Comparison of ENCODE assay signal across 9 cellular contexts in genomic region chr11:66276619-66277018, GRCh38. TPM values are rescaled to one million over a fixed set of nuclear protein-coding genes. Genes with fewer than 3 reads are reported as not detected.
DNase-seq lines count a peak whose midpoint lies in the region; ATAC-seq, FAIRE-seq and TF ChIP-seq lines count a peak whose summit lies in the region.
"Not testable (repeated sequence)": the region's sequence is repeated elsewhere in the genome, so short reads cannot be mapped to it uniquely, and the experiment has no call there.
"Had no signal": no experiment of that assay in that cellular context is flagged by ENCODE, and none has a peak within 500 bp of the region (broad histone marks: within the 10 kb centered on the region; RNA-seq: fewer than 3 reads in every experiment).

No MANE protein-coding gene starts in this region.

- 0 out of 22 replicates have a peak overlapping the region, but pooled peaks of 1 of the 11 experiments have one; percentile 24 for H3K9ac ChIP-seq in BLaER1 treated with 17β-estradiol and CSF1 and Interleukin-3, amounts not matched to agents 10 nM and 100 nM
- H3K9ac ChIP-seq in H1 (replicated peaks in 1 of 4; ENCODE audit: extremely low read depth in 1 of 4, low read depth in 3 of 4, low read length in 3 of 4), result not testable (repeated sequence)

- H3K4ac ChIP-seq in H1 (replicated peaks; ENCODE audit: insufficient read length, low read depth, low read length), result not testable (repeated sequence)

- not testable (repeated sequence) for TF ChIP-seq CTCF in RWPE1 (conservative IDR thresholded peaks at IDR 0.05; ENCODE audit: low read depth); H1 (IDR thresholded peaks at IDR 0.05; ENCODE audit: control extremely low read depth in 1 of 3, insufficient read depth in 1 of 3, low read depth in 1 of 3, low read length in 3 of 3)

- H3K27ac Mint-ChIP-seq in activated naive CD8-positive, alpha-beta T cell treated with anti-CD3 and anti-CD28 coated beads, Interleukin-2, amount 10 ng/mL, durations not matched to agents 7 days and 5 days, result peak overlapping the region; percentile 2
- H3K27ac Mint-ChIP-seq in naive thymus-derived CD8-positive, alpha-beta T cell, result peak overlapping the region in 6 of 10 donors; percentile 9 to 86 (median 61)
- not testable (repeated sequence) for H3K27ac Mint-ChIP-seq in stimulated activated naive CD8-positive, alpha-beta T cell treated with anti-CD3 and anti-CD28 coated beads, Interleukin-15, amount 100 ng/mL, for 72 hours

- H3K4me1 ChIP-seq in BLaER1 treated with 17β-estradiol and CSF1 and Interleukin-3, amounts not matched to agents 10 nM and 100 nM, result peaks cover 15 to 57% (median 50%) of the 10 kb centered on the region in 10 experiments
- H3K4me1 ChIP-seq in H1 (replicated peaks in 1 of 4; ENCODE audit: control insufficient read depth in 3 of 4, insufficient read depth in 4 of 4, low read length in 3 of 4), result peaks cover 0 to 12% (median 4%) of the 10 kb centered on the region in 4 experiments; a peak in 5 of 7 replicates

- not testable (repeated sequence) for H4K5ac ChIP-seq in H1 (ENCODE audit: insufficient read length, low read depth, low read length)

- peaks cover 24% of the 10 kb centered on the region for H3K36me3 Mint-ChIP-seq in activated naive CD8-positive, alpha-beta T cell treated with anti-CD3 and anti-CD28 coated beads, Interleukin-2, amount 10 ng/mL, durations not matched to agents 7 days and 5 days
- H3K36me3 Mint-ChIP-seq in naive thymus-derived CD8-positive, alpha-beta T cell, result peaks cover 2 to 48% (median 3%) of the 10 kb centered on the region in 3 donors

- H3K27me3 ChIP-seq in BLaER1 treated with 17β-estradiol and CSF1 and Interleukin-3, amounts not matched to agents 10 nM and 100 nM, result peaks cover 0 to 20% (median 11%) of the 10 kb centered on the region in 11 experiments; a peak in 13 of 22 replicates
- H3K27me3 ChIP-seq in H1 (replicated peaks in 1 of 4; ENCODE audit: control insufficient read depth in 3 of 4, extremely low read depth in 1 of 4, insufficient read depth in 3 of 4, low read length in 3 of 4), result not testable (repeated sequence)

- POLR2A ChIA-PET in RWPE1 (lab: Yijun Ruan, JAX; ENCODE audit: low non-redundant PET), result not testable (repeated sequence)
- POLR2A ChIA-PET in activated naive CD8-positive, alpha-beta T cell treated with anti-CD3 and anti-CD28 coated beads, Interleukin-2, amount 10 ng/mL, durations not matched to agents 7 days and 5 days (lab: Charles Lee), result interaction anchor here (0.8 to 1.3 kb wide), 3 partner anchors 9 to 36 kb away, joined by 3 to 12 read pairs (median 5); partner anchors contain the start of genes RAB1B and YIF1A
- POLR2A ChIA-PET in H1 (lab: Charles Lee; ENCODE audit: partially characterized antibody), result interaction anchor here (0.9 to 7.9 kb wide), 7 partner anchors 8 to 36 kb away, joined by 3 to 125 read pairs (median 6); partner anchors contain the start of genes RAB1B and YIF1A
- POLR2A ChIA-PET in naive thymus-derived CD8-positive, alpha-beta T cell (lab: Charles Lee), result interaction anchor here (1.5 to 11.2 kb wide), 2 partner anchors 9 to 12 kb away, joined by 5 to 102 read pairs; partner anchors contain the start of genes RAB1B and YIF1A

- not testable (repeated sequence) for H3K27ac ChIP-seq in BLaER1 treated with 17β-estradiol and CSF1 and Interleukin-3, amounts not matched to agents 10 nM and 100 nM; H1 (ENCODE audit: low read depth, low read length)
- H3K27ac ChIP-seq in RWPE1, result peak overlapping the region; percentile 77

- not testable (repeated sequence) for H3K14ac ChIP-seq in H1 (ENCODE audit: insufficient read length)

- H3K4me1 Mint-ChIP-seq in activated naive CD8-positive, alpha-beta T cell treated with anti-CD3 and anti-CD28 coated beads, Interleukin-2, amount 10 ng/mL, durations not matched to agents 7 days and 5 days, result peaks cover 28% of the 10 kb centered on the region
- peaks cover 14 to 50% (median 42%) of the 10 kb centered on the region in 4 donors for H3K4me1 Mint-ChIP-seq in naive thymus-derived CD8-positive, alpha-beta T cell
- peaks cover 43% of the 10 kb centered on the region for H3K4me1 Mint-ChIP-seq in stimulated activated naive CD8-positive, alpha-beta T cell treated with anti-CD3 and anti-CD28 coated beads, Interleukin-15, amount 100 ng/mL, for 72 hours

- not testable (repeated sequence) for H2AK5ac ChIP-seq in H1 (ENCODE audit: low read depth, low read length)

- H3K23me2 ChIP-seq in H1 (ENCODE audit: low read depth, low read length), result not testable (repeated sequence)

- not testable (repeated sequence) for H3K79me2 ChIP-seq in H1 (ENCODE audit: control insufficient read depth in 1 of 2, insufficient read depth in 2 of 2, low read length in 2 of 2)

- FAIRE-seq in H1 (lab: Jason Lieb, UNC), result not testable (repeated sequence)

- H2BK20ac ChIP-seq in H1 (ENCODE audit: low read length), result not testable (repeated sequence)

- H2BK120ac ChIP-seq in H1 (replicated peaks; ENCODE audit: low read depth, low read length), result not testable (repeated sequence)

- H4K20me1 ChIP-seq in BLaER1 treated with 17β-estradiol and CSF1 and Interleukin-3, amounts not matched to agents 10 nM and 100 nM, result peaks cover 65 to 98% (median 90%) of the 10 kb centered on the region in 11 experiments
- peaks cover 1 to 15% of the 10 kb centered on the region in 2 experiments for H4K20me1 ChIP-seq in H1 (replicated peaks in 1 of 2; ENCODE audit: control insufficient read depth in 1 of 2, insufficient read depth in 2 of 2, low read length in 2 of 2)

- not testable (repeated sequence) for H3K56ac ChIP-seq in H1 (replicated peaks; ENCODE audit: insufficient read length, low read depth, low read length)

- H2BK12ac ChIP-seq in H1 (ENCODE audit: low read depth, low read length), result not testable (repeated sequence)

- WGBS in H1 (ENCODE audit: extremely low coverage in 1 of 2, insufficient coverage in 1 of 2, insufficient read length in 1 of 2, insufficient replicate concordance in 2 of 2, low coverage in 1 of 2, low lambda C conversion rate in 2 of 2, missing lambda C conversion rate in 1 of 2), 2 experiments, result 92% methylated on average over 13 of the region's 13 CpGs; no CpG with 5 or more reads in 1 of the 2 experiments

- CTCF ChIA-PET in RWPE1 (lab: Yijun Ruan, JAX) (interaction anchor here (0.8 kb wide), 1 partner anchor 35 kb away, joined by 3 read pairs; no protein-coding TSS in a partner anchor), H1 (lab: Charles Lee; ENCODE audit: partially characterized antibody) (interaction anchor here (1.0 to 1.4 kb wide), 4 partner anchors 8 to 41 kb away, joined by 3 to 6 read pairs (median 4); partner anchors contain the start of genes CD248 and RAB1B)

- H3K4me3 Mint-ChIP-seq in activated naive CD8-positive, alpha-beta T cell treated with anti-CD3 and anti-CD28 coated beads, Interleukin-2, amount 10 ng/mL, durations not matched to agents 7 days and 5 days; stimulated activated naive CD8-positive, alpha-beta T cell treated with anti-CD3 and anti-CD28 coated beads, Interleukin-15, amount 100 ng/mL, for 72 hours: not testable (repeated sequence)
- peak overlapping the region in 3 of 10 donors; percentile 30 to 42 (median 32) for H3K4me3 Mint-ChIP-seq in naive thymus-derived CD8-positive, alpha-beta T cell

- not testable (repeated sequence) for DNase-seq in RWPE1 (ENCODE audit: low spot score); activated naive CD8-positive, alpha-beta T cell treated with anti-CD3 and anti-CD28 coated beads, Interleukin-2, amount 10 ng/mL, durations not matched to agents 7 days and 5 days; H1 (ENCODE audit: low read depth in 1 of 2, low spot score in 2 of 2); naive thymus-derived CD8-positive, alpha-beta T cell; stimulated activated naive CD8-positive, alpha-beta T cell treated with anti-CD3 and anti-CD28 coated beads, Interleukin-15, amount 100 ng/mL, for 72 hours

- not testable (repeated sequence) for H3K23ac ChIP-seq in H1 (ENCODE audit: insufficient read length)

- H3K4me2 ChIP-seq in BLaER1 treated with 17β-estradiol and CSF1 and Interleukin-3, amounts not matched to agents 10 nM and 100 nM, result peak overlapping the region; percentile 12 to 99 (median 97); a peak in 19 of 22 replicates
- not testable (repeated sequence) for H3K4me2 ChIP-seq in H1 (ENCODE audit: insufficient read depth in 1 of 2, low read depth in 2 of 2, low read length in 2 of 2)

- not testable (repeated sequence) for H2BK5ac ChIP-seq in H1 (ENCODE audit: low read depth, low read length)

- H2BK15ac ChIP-seq in H1 (ENCODE audit: low read length), result not testable (repeated sequence)

- not testable (repeated sequence) for H3K4me3 ChIP-seq in BLaER1 treated with 17β-estradiol and CSF1 and Interleukin-3, amounts not matched to agents 10 nM and 100 nM; H1 (ENCODE audit: extremely low read depth in 1 of 4, insufficient read depth in 2 of 4, low read depth in 3 of 4, low read length in 4 of 4)

- not testable (repeated sequence) for H2AFZ ChIP-seq in H1 (ENCODE audit: low read length)

- not testable (repeated sequence) for TF ChIP-seq RAD21 in H1 (IDR thresholded peaks at IDR 0.05 in 1 of 2, conservative IDR thresholded peaks at IDR 0.05 in 1 of 2; ENCODE audit: low read depth in 2 of 2, low read length in 2 of 2)

- not testable (repeated sequence) for H3K18ac ChIP-seq in H1 (ENCODE audit: extremely low read depth, low read length)

- H3K9me3 ChIP-seq in BLaER1 treated with 17β-estradiol and CSF1 and Interleukin-3, amounts not matched to agents 10 nM and 100 nM (replicated peaks in 1 of 11); H1 (ENCODE audit: insufficient read depth in 2 of 2, low read depth in 1 of 2, low read length in 1 of 2): not testable (repeated sequence)

- ATAC-seq in activated naive CD8-positive, alpha-beta T cell treated with anti-CD3 and anti-CD28 coated beads, Interleukin-2, amount 10 ng/mL, durations not matched to agents 7 days and 5 days (ENCODE audit: low read depth); naive thymus-derived CD8-positive, alpha-beta T cell: not testable (repeated sequence)
- ATAC-seq in stimulated activated naive CD8-positive, alpha-beta T cell treated with anti-CD3 and anti-CD28 coated beads, Interleukin-15, amount 100 ng/mL, for 72 hours, result peak; percentile 5

- TF ChIP-seq EP300 in H1 (IDR thresholded peaks at IDR 0.05; ENCODE audit: borderline replicate concordance in 1 of 2, low read depth in 2 of 2, low read length in 2 of 2), result not testable (repeated sequence)

- TF ChIP-seq POLR2A in H1 (IDR thresholded peaks at IDR 0.05; ENCODE audit: control extremely low read depth in 1 of 2, low read depth in 2 of 2, low read length in 2 of 2), result not testable (repeated sequence)

- not testable (repeated sequence) for H3K9me3 Mint-ChIP-seq in activated naive CD8-positive, alpha-beta T cell treated with anti-CD3 and anti-CD28 coated beads, Interleukin-2, amount 10 ng/mL, durations not matched to agents 7 days and 5 days; naive thymus-derived CD8-positive, alpha-beta T cell; stimulated activated naive CD8-positive, alpha-beta T cell treated with anti-CD3 and anti-CD28 coated beads, Interleukin-15, amount 100 ng/mL, for 72 hours

- H4K8ac ChIP-seq in H1 (ENCODE audit: extremely low read depth, insufficient read depth, low read length), result peak overlapping the region; percentile 35; the same call in 1 of the 2 replicates

- H3K27me3 Mint-ChIP-seq in activated naive CD8-positive, alpha-beta T cell treated with anti-CD3 and anti-CD28 coated beads, Interleukin-2, amount 10 ng/mL, durations not matched to agents 7 days and 5 days, result peaks cover 14% of the 10 kb centered on the region
- H3K27me3 Mint-ChIP-seq in naive thymus-derived CD8-positive, alpha-beta T cell, result not testable (repeated sequence)
- peaks cover 21% of the 10 kb centered on the region for H3K27me3 Mint-ChIP-seq in stimulated activated naive CD8-positive, alpha-beta T cell treated with anti-CD3 and anti-CD28 coated beads, Interleukin-15, amount 100 ng/mL, for 72 hours

- not testable (repeated sequence) for H4K91ac ChIP-seq in H1 (replicated peaks; ENCODE audit: insufficient read length, low read length)

- not testable (repeated sequence) for H3K79me1 ChIP-seq in H1 (ENCODE audit: low read depth, low read length)

- H3K36me3 ChIP-seq in BLaER1 treated with 17β-estradiol and CSF1 and Interleukin-3, amounts not matched to agents 10 nM and 100 nM, result peaks cover 47 to 49% (median 48%) of the 10 kb centered on the region in 11 experiments
- peaks cover 4 to 32% (median 15%) of the 10 kb centered on the region in 4 experiments for H3K36me3 ChIP-seq in H1 (ENCODE audit: control insufficient read depth in 2 of 4, insufficient read depth in 4 of 4, low read length in 3 of 4)

RNA-seq across cellular contexts. Expression of gene CNIH2, which starts 1.4 kb away (rescaled TPM):
- 1 to 10 TPM; 2.1 to 2.7 TPM for total RNA-seq in activated naive CD8-positive, alpha-beta T cell treated with anti-CD3 and anti-CD28 coated beads, Interleukin-2, amount 10 ng/mL, durations not matched to agents 7 days and 5 days
- 15.8 and 17.0 TPM in 2 replicates for total RNA-seq in H1 (2021; fragmentation: NEBNext Ultra II Directional; extraction: Animal tissue kit (Norgen Biotek cat#: 25700))
- 11.6 and 12.5 TPM in 2 replicates for polyA plus RNA-seq in H1 (2011; rRNA removed)
- polyA plus RNA-seq in H1 (2011; cell fraction: cytosol; rRNA removed), result 5.5 TPM
- 13.1 TPM for polyA plus RNA-seq in H1 (2011; cell fraction: nucleus; rRNA removed)
- polyA plus RNA-seq in H1 (2012, experiment 1 of 2), result 11.7 to 18.1 TPM (median 16.2 TPM) in 4 replicates
- 12.4 TPM for polyA plus RNA-seq in H1 (2012, experiment 2 of 2)
- polyA plus RNA-seq in H1 (2013, experiment 1 of 2), result 12.7 TPM
- 13.4 TPM for polyA plus RNA-seq in H1 (2013, experiment 2 of 2)
- polyA minus RNA-seq in H1 (2011; rRNA and poly(A)+ RNA removed), result 8.5 and 9.1 TPM in 2 replicates
- polyA minus RNA-seq in H1 (2011; cell fraction: cytosol; rRNA and poly(A)+ RNA removed), result 11.6 TPM
- 5.0 TPM for polyA minus RNA-seq in H1 (2011; cell fraction: nucleus; rRNA and poly(A)+ RNA removed)
- total RNA-seq in naive thymus-derived CD8-positive, alpha-beta T cell, result 1 to 10 TPM; 1.1 to 2.8 TPM
- not detected for polyA plus RNA-seq in naive thymus-derived CD8-positive, alpha-beta T cell

RNA-seq across cellular contexts. Expression of gene RAB1B, which starts 8.2 kb away (rescaled TPM):
- 100 to 1,000 TPM; 136 to 145 TPM for total RNA-seq in activated naive CD8-positive, alpha-beta T cell treated with anti-CD3 and anti-CD28 coated beads, Interleukin-2, amount 10 ng/mL, durations not matched to agents 7 days and 5 days
- 100 and 106 TPM in 2 replicates for total RNA-seq in H1 (2021; fragmentation: NEBNext Ultra II Directional; extraction: Animal tissue kit (Norgen Biotek cat#: 25700))
- polyA plus RNA-seq in H1 (2011; rRNA removed), result 217 and 306 TPM in 2 replicates
- polyA plus RNA-seq in H1 (2011; cell fraction: cytosol; rRNA removed), result 154 TPM
- polyA plus RNA-seq in H1 (2011; cell fraction: nucleus; rRNA removed), result 150 TPM
- polyA plus RNA-seq in H1 (2012, experiment 1 of 2), result 83.5 to 116 TPM (median 115 TPM) in 4 replicates
- polyA plus RNA-seq in H1 (2012, experiment 2 of 2), result 130 TPM
- polyA plus RNA-seq in H1 (2013, experiment 1 of 2), result 89.8 TPM
- 91.6 TPM for polyA plus RNA-seq in H1 (2013, experiment 2 of 2)
- polyA minus RNA-seq in H1 (2011; rRNA and poly(A)+ RNA removed), result 110 and 111 TPM in 2 replicates
- 81.3 TPM for polyA minus RNA-seq in H1 (2011; cell fraction: cytosol; rRNA and poly(A)+ RNA removed)
- 39.8 TPM for polyA minus RNA-seq in H1 (2011; cell fraction: nucleus; rRNA and poly(A)+ RNA removed)
- 10 to 100 TPM; 68.4 to 69.2 TPM for total RNA-seq in naive thymus-derived CD8-positive, alpha-beta T cell
- polyA plus RNA-seq in naive thymus-derived CD8-positive, alpha-beta T cell, result 10 to 100 TPM; 13.1 to 16.1 (median 14.0) TPM

RNA-seq across cellular contexts. Expression of gene YIF1A, which starts 12.3 kb away (rescaled TPM):
- 10 to 100 TPM; 44.5 to 45.5 TPM for total RNA-seq in activated naive CD8-positive, alpha-beta T cell treated with anti-CD3 and anti-CD28 coated beads, Interleukin-2, amount 10 ng/mL, durations not matched to agents 7 days and 5 days
- total RNA-seq in H1 (2021; fragmentation: NEBNext Ultra II Directional; extraction: Animal tissue kit (Norgen Biotek cat#: 25700)), result 70.1 and 75.9 TPM in 2 replicates
- 178 and 248 TPM in 2 replicates for polyA plus RNA-seq in H1 (2011; rRNA removed)
- polyA plus RNA-seq in H1 (2011; cell fraction: cytosol; rRNA removed), result 106 TPM
- 184 TPM for polyA plus RNA-seq in H1 (2011; cell fraction: nucleus; rRNA removed)
- polyA plus RNA-seq in H1 (2012, experiment 1 of 2), result 50.7 to 118 TPM (median 101 TPM) in 4 replicates
- polyA plus RNA-seq in H1 (2012, experiment 2 of 2), result 274 TPM
- polyA plus RNA-seq in H1 (2013, experiment 1 of 2), result 179 TPM
- 193 TPM for polyA plus RNA-seq in H1 (2013, experiment 2 of 2)
- 96.9 and 101 TPM in 2 replicates for polyA minus RNA-seq in H1 (2011; rRNA and poly(A)+ RNA removed)
- 80.4 TPM for polyA minus RNA-seq in H1 (2011; cell fraction: cytosol; rRNA and poly(A)+ RNA removed)
- 42.2 TPM for polyA minus RNA-seq in H1 (2011; cell fraction: nucleus; rRNA and poly(A)+ RNA removed)
- 10 to 100 TPM; 26.9 to 36.8 TPM for total RNA-seq in naive thymus-derived CD8-positive, alpha-beta T cell
- polyA plus RNA-seq in naive thymus-derived CD8-positive, alpha-beta T cell, result 10 to 100 TPM; 49.1 to 59.9 (median 53.9) TPM

RNA-seq across cellular contexts. Expression of gene TMEM151A, which starts 15.1 kb away (rescaled TPM):
- not detected for total RNA-seq in activated naive CD8-positive, alpha-beta T cell treated with anti-CD3 and anti-CD28 coated beads, Interleukin-2, amount 10 ng/mL, durations not matched to agents 7 days and 5 days
- total RNA-seq in H1 (2021; fragmentation: NEBNext Ultra II Directional; extraction: Animal tissue kit (Norgen Biotek cat#: 25700)), result 2.4 and 3.2 TPM in 2 replicates
- 3.2 and 4.5 TPM in 2 replicates for polyA plus RNA-seq in H1 (2011; rRNA removed)
- polyA plus RNA-seq in H1 (2011; cell fraction: cytosol; rRNA removed), result 2.2 TPM
- 2.4 TPM for polyA plus RNA-seq in H1 (2011; cell fraction: nucleus; rRNA removed)
- polyA plus RNA-seq in H1 (2012, experiment 1 of 2), result 0.87 to 2.5 TPM (median 2.1 TPM) in 4 replicates
- polyA plus RNA-seq in H1 (2012, experiment 2 of 2), result 2.3 TPM
- 3.7 TPM for polyA plus RNA-seq in H1 (2013, experiment 1 of 2)
- polyA plus RNA-seq in H1 (2013, experiment 2 of 2), result 4.0 TPM
- polyA minus RNA-seq in H1 (2011; rRNA and poly(A)+ RNA removed), result 0.56 and 1.3 TPM in 2 replicates
- polyA minus RNA-seq in H1 (2011; cell fraction: cytosol; rRNA and poly(A)+ RNA removed), result 1.8 TPM
- 2.8 TPM for polyA minus RNA-seq in H1 (2011; cell fraction: nucleus; rRNA and poly(A)+ RNA removed)
- total RNA-seq in naive thymus-derived CD8-positive, alpha-beta T cell, result under 1 TPM in 1 of 2 experiments, not detected in 1; 0.13 TPM
- not detected for polyA plus RNA-seq in naive thymus-derived CD8-positive, alpha-beta T cell
- total RNA-seq: A172, IMR-90, SJCRH30 had no signal

RNA-seq across cellular contexts. Expression of gene KLC2, which starts 19.1 kb away (rescaled TPM):
- total RNA-seq in activated naive CD8-positive, alpha-beta T cell treated with anti-CD3 and anti-CD28 coated beads, Interleukin-2, amount 10 ng/mL, durations not matched to agents 7 days and 5 days, result 10 to 100 TPM; 39.3 to 41.9 TPM
- total RNA-seq in H1 (2021; fragmentation: NEBNext Ultra II Directional; extraction: Animal tissue kit (Norgen Biotek cat#: 25700)), result 41.8 and 42.5 TPM in 2 replicates
- polyA plus RNA-seq in H1 (2011; rRNA removed), result 17.3 and 28.6 TPM in 2 replicates
- 20.5 TPM for polyA plus RNA-seq in H1 (2011; cell fraction: cytosol; rRNA removed)
- polyA plus RNA-seq in H1 (2011; cell fraction: nucleus; rRNA removed), result 71.8 TPM
- 31.1 to 40.5 TPM (median 38.8 TPM) in 4 replicates for polyA plus RNA-seq in H1 (2012, experiment 1 of 2)
- 28.5 TPM for polyA plus RNA-seq in H1 (2012, experiment 2 of 2)
- 25.6 TPM for polyA plus RNA-seq in H1 (2013, experiment 1 of 2)
- 23.0 TPM for polyA plus RNA-seq in H1 (2013, experiment 2 of 2)
- 13.9 and 27.0 TPM in 2 replicates for polyA minus RNA-seq in H1 (2011; rRNA and poly(A)+ RNA removed)
- polyA minus RNA-seq in H1 (2011; cell fraction: cytosol; rRNA and poly(A)+ RNA removed), result 20.8 TPM
- 25.4 TPM for polyA minus RNA-seq in H1 (2011; cell fraction: nucleus; rRNA and poly(A)+ RNA removed)
- 10 to 100 TPM; 35.7 to 38.4 TPM for total RNA-seq in naive thymus-derived CD8-positive, alpha-beta T cell
- polyA plus RNA-seq in naive thymus-derived CD8-positive, alpha-beta T cell, result 1 to 10 TPM; 3.7 to 8.1 (median 6.1) TPM
